Comparison of ENCODE assay signal across 8 cellular contexts in genomic region chr17:68248199-68248825, GRCh38. TPM values are rescaled to one million over a fixed set of nuclear protein-coding genes. Genes with fewer than 3 reads are reported as not detected.
DNase-seq lines count a peak whose midpoint lies in the region; ATAC-seq and TF ChIP-seq lines count a peak whose summit lies in the region.

No MANE protein-coding gene starts in this region.

- peaks cover 27% of the 10 kb centered on the region for H3K36me3 Mint-ChIP-seq in activated naive CD8-positive, alpha-beta T cell treated with anti-CD3 and anti-CD28 coated beads, Interleukin-2, amount 10 ng/mL, durations not matched to agents 7 days and 5 days

- peaks cover 35% of the 10 kb centered on the region for H3K4me1 Mint-ChIP-seq in activated naive CD8-positive, alpha-beta T cell treated with anti-CD3 and anti-CD28 coated beads, Interleukin-2, amount 10 ng/mL, durations not matched to agents 7 days and 5 days

- no peaks in the 10 kb centered on the region for H3K9me3 Mint-ChIP-seq in activated naive CD8-positive, alpha-beta T cell treated with anti-CD3 and anti-CD28 coated beads, Interleukin-2, amount 10 ng/mL, durations not matched to agents 7 days and 5 days

- H3K4me3 ChIP-seq in left ventricle myocardium inferior = peak overlapping the region; percentile 88

- peak; percentile 35 for ATAC-seq in GM21723 (IDR thresholded peaks at IDR 0.05; ENCODE audit: unreplicated experiment)
- ATAC-seq in activated naive CD8-positive, alpha-beta T cell treated with anti-CD3 and anti-CD28 coated beads, Interleukin-2, amount 10 ng/mL, durations not matched to agents 7 days and 5 days (ENCODE audit: low read depth) = no peak

- no peaks in the 10 kb centered on the region for H3K27me3 ChIP-seq in left ventricle myocardium inferior (ENCODE audit: low read depth)

- H3K4me1 ChIP-seq in left ventricle myocardium inferior = peaks cover 28% of the 10 kb centered on the region

- H3K4me3 Mint-ChIP-seq in activated naive CD8-positive, alpha-beta T cell treated with anti-CD3 and anti-CD28 coated beads, Interleukin-2, amount 10 ng/mL, durations not matched to agents 7 days and 5 days = peak overlapping the region; percentile 89

- POLR2A ChIA-PET in activated naive CD8-positive, alpha-beta T cell treated with anti-CD3 and anti-CD28 coated beads, Interleukin-2, amount 10 ng/mL, durations not matched to agents 7 days and 5 days (lab: Charles Lee) = interaction anchor here (0.5 to 4.0 kb wide), 19 partner anchors 8 to 240 kb away, joined by 3 to 95 read pairs (median 8); partner anchors contain the start of genes ARSG, SLC16A6 and WIPI1

- TF ChIP-seq CTCF in left ventricle myocardium inferior (IDR thresholded peaks at IDR 0.05; ENCODE audit: borderline replicate concordance) = no peak

- H3K27ac ChIP-seq in left ventricle myocardium inferior (replicated peaks) = peak overlapping the region; percentile 98

- peaks cover 23% of the 10 kb centered on the region for H3K36me3 ChIP-seq in left ventricle myocardium inferior

- DNase-seq in NCI-H1092 (lab: John Stamatoyannopoulos, UW) (peak; percentile 71), NCI-H1092 treated with DMSO at 0.1 percent for 48 hours (lab: John Stamatoyannopoulos, UW) (no peak), LHCN-M2 (ENCODE audit: low read depth) (peak; percentile 67), left ventricle myocardium inferior (no peak), pulmonary artery endothelial cell (ENCODE audit: low read depth, low spot score) (peak; percentile 7), NCI-H2107 (lab: John Stamatoyannopoulos, UW) (no peak)
- DNase-seq in activated naive CD8-positive, alpha-beta T cell treated with anti-CD3 and anti-CD28 coated beads, Interleukin-2, amount 10 ng/mL, durations not matched to agents 7 days and 5 days = no peak

- no peaks in the 10 kb centered on the region for H3K27me3 Mint-ChIP-seq in activated naive CD8-positive, alpha-beta T cell treated with anti-CD3 and anti-CD28 coated beads, Interleukin-2, amount 10 ng/mL, durations not matched to agents 7 days and 5 days

- peak overlapping the region; percentile 98 for H3K27ac Mint-ChIP-seq in activated naive CD8-positive, alpha-beta T cell treated with anti-CD3 and anti-CD28 coated beads, Interleukin-2, amount 10 ng/mL, durations not matched to agents 7 days and 5 days

- intact Hi-C loops in left ventricle myocardium inferior (cut with micrococcal nuclease) = no loop called here

- H3K9me3 ChIP-seq in left ventricle myocardium inferior (replicated peaks) = no peaks in the 10 kb centered on the region

RNA-seq across cellular contexts. Expression of gene AMZ2, which starts 0.5 kb away (rescaled TPM):
- 96.8 and 140 TPM in 2 replicates for total RNA-seq in LHCN-M2 (2014; rRNA removed)
- polyA plus RNA-seq in LHCN-M2 (2012) = 93.9 TPM
- 10 to 100 TPM; 84.2 to 84.5 TPM for total RNA-seq in activated naive CD8-positive, alpha-beta T cell treated with anti-CD3 and anti-CD28 coated beads, Interleukin-2, amount 10 ng/mL, durations not matched to agents 7 days and 5 days
- 99.9 TPM for total RNA-seq in left ventricle myocardium inferior
- 51.5 and 52.4 TPM in 2 replicates for total RNA-seq in pulmonary artery endothelial cell

RNA-seq across cellular contexts. Expression of gene SLC16A6, which starts 42.6 kb away (rescaled TPM):
- total RNA-seq in LHCN-M2 (2014; rRNA removed) (0.13 and 0.17 TPM in 2 replicates), left ventricle myocardium inferior (0.08 TPM), pulmonary artery endothelial cell (0.14 and 0.73 TPM in 2 replicates)
- polyA plus RNA-seq in LHCN-M2 (2012) = 0.04 TPM
- 1 to 10 TPM; 5.8 to 6.5 TPM for total RNA-seq in activated naive CD8-positive, alpha-beta T cell treated with anti-CD3 and anti-CD28 coated beads, Interleukin-2, amount 10 ng/mL, durations not matched to agents 7 days and 5 days

RNA-seq across cellular contexts. Expression of gene ARSG, which starts 43.0 kb away (rescaled TPM):
- total RNA-seq in LHCN-M2 (2014; rRNA removed) (1.3 and 3.2 TPM in 2 replicates), left ventricle myocardium inferior (3.7 TPM), pulmonary artery endothelial cell (2.3 and 3.0 TPM in 2 replicates)
- 1.9 TPM for polyA plus RNA-seq in LHCN-M2 (2012)
- total RNA-seq in activated naive CD8-positive, alpha-beta T cell treated with anti-CD3 and anti-CD28 coated beads, Interleukin-2, amount 10 ng/mL, durations not matched to agents 7 days and 5 days = 10 to 100 TPM; 10.4 to 10.9 TPM

Comparison
In these comparisons a context has a peak if more than half of its experiments do, and no peak if none do; other contexts are left out.
1. DNase-seq: peak in NCI-H1092 (single experiment), LHCN-M2 (single experiment) and pulmonary artery endothelial cell (single experiment); none in NCI-H1092 treated with DMSO at 0.1 percent for 48 hours (single experiment), activated naive CD8-positive, alpha-beta T cell treated with anti-CD3 and anti-CD28 coated beads, Interleukin-2, amount 10 ng/mL, durations not matched to agents 7 days and 5 days (single experiment), left ventricle myocardium inferior (single experiment) and NCI-H2107 (single experiment).